ENCODE assay signal across 12 cellular contexts in the genomic region with DNA sequence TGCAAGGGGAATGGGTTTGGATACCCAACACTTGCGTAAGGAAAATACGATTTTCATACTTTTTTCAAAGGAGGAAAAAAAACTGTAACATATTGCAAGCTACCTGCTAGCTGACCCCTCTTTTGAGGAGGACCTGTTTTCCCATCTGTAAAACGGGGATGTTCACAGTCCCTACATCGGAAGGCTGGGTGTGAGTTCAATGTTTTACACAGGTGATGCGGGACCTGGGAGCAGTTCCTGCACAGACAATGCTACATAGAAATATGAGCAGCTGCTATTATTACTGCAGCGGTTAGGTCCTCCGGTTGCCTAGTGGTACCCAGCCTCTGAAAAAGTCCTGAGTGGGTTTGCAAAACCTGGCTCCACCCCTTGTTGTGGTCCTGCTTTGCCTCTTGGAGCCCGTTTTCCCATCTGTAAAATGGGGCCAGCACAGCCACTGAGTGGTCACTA. TPM values are rescaled to one million over a fixed set of nuclear protein-coding genes. Genes with fewer than 3 reads are reported as not detected.
DNase-seq lines count a peak whose midpoint lies in the region; ATAC-seq and TF ChIP-seq lines count a peak whose summit lies in the region.
"Had no signal": no experiment of that assay in that cellular context is flagged by ENCODE, and none has a peak within 500 bp of the region (broad histone marks: within the 10 kb centered on the region; RNA-seq: fewer than 3 reads in every experiment).

No MANE protein-coding gene starts in this region.

- no peak overlapping the region for H3K9ac ChIP-seq in fibroblast of lung (ENCODE audit: insufficient read depth, low read length)

- peaks cover 32% of the 10 kb centered on the region for H3K79me2 ChIP-seq in fibroblast of lung (ENCODE audit: control insufficient read depth, insufficient read depth, low read length)

- POLR2A ChIA-PET in activated CD4-positive, alpha-beta memory T cell treated with anti-CD3 and anti-CD28 coated beads, Interleukin-2, amount 10 ng/mL, durations not matched to agents 7 days and 5 days (lab: Charles Lee), result interaction anchor here (0.7 to 10.1 kb wide), 34 partner anchors 16 to 302 kb away, joined by 3 to 309 read pairs (median 4); no protein-coding TSS in a partner anchor

- WGBS in body of pancreas, 2 donors, result 84 to 89% methylated on average over 8 of the region's 8 CpGs

- intact Hi-C loops in activated CD4-positive, alpha-beta T cell treated with anti-CD3 and anti-CD28 coated beads, Interleukin-2, amount 10 ng/mL, durations not matched to agents 24 days and 14 days (cut with micrococcal nuclease), result loop anchor here (1.0 to 10.0 kb wide), 6 partner anchors 18 to 332 kb away; a partner anchor contains a TSS
- intact Hi-C loops in body of pancreas (cut with DNase I), result no loop called here

- peaks cover 61% of the 10 kb centered on the region for H3K36me3 Mint-ChIP-seq in activated CD4-positive, alpha-beta T cell treated with anti-CD3 and anti-CD28 coated beads, Interleukin-2, amount 10 ng/mL, durations not matched to agents 24 days and 14 days (ENCODE audit: low read depth)
- peaks cover 74% of the 10 kb centered on the region for H3K36me3 Mint-ChIP-seq in activated CD4-positive, alpha-beta memory T cell treated with anti-CD3 and anti-CD28 coated beads, Interleukin-2, amount 10 ng/mL, durations not matched to agents 7 days and 5 days (ENCODE audit: low read depth)

- peak overlapping the region; percentile 97 for H3K4me3 Mint-ChIP-seq in activated CD4-positive, alpha-beta T cell treated with anti-CD3 and anti-CD28 coated beads, Interleukin-2, amount 10 ng/mL, durations not matched to agents 24 days and 14 days
- H3K4me3 Mint-ChIP-seq in activated CD4-positive, alpha-beta memory T cell treated with anti-CD3 and anti-CD28 coated beads, Interleukin-2, amount 10 ng/mL, durations not matched to agents 7 days and 5 days, result peak overlapping the region; percentile 92
- peak overlapping the region; percentile 92 to 99 for H3K4me3 Mint-ChIP-seq in stimulated activated naive CD8-positive, alpha-beta T cell treated with anti-CD3 and anti-CD28 coated beads, Interleukin-15, amount 100 ng/mL, for 72 hours

- no peaks in the 10 kb centered on the region for H3K27me3 ChIP-seq in fibroblast of lung (ENCODE audit: control insufficient read depth, insufficient read depth, low read length)
- no peaks in the 10 kb centered on the region for H3K27me3 ChIP-seq in body of pancreas

- H3K4me3 ChIP-seq in fibroblast of lung (replicated peaks in 1 of 4; ENCODE audit: control extremely low read depth in 1 of 4, insufficient read depth in 1 of 4, low read depth in 3 of 4, low read length in 4 of 4) (peak overlapping the region; percentile 44 to 97 (median 71)), body of pancreas (no peak overlapping the region)

- no peak overlapping the region for H2AFZ ChIP-seq in fibroblast of lung (ENCODE audit: low read length)

- no peaks in the 10 kb centered on the region for H4K20me1 ChIP-seq in fibroblast of lung (ENCODE audit: control insufficient read depth, extremely low read depth, insufficient read depth, low read length)

- TF ChIP-seq CTCF in fibroblast of lung (conservative IDR thresholded peaks at IDR 0.05 in 1 of 2, IDR thresholded peaks at IDR 0.05 in 1 of 2; ENCODE audit: low read depth in 1 of 2, low read length in 2 of 2) (no peak), body of pancreas (IDR thresholded peaks at IDR 0.05) (no peak)

- H3K4me1 ChIP-seq in fibroblast of lung (ENCODE audit: control insufficient read depth, extremely low read depth, insufficient read depth, low read length) (peaks cover 17% of the 10 kb centered on the region), body of pancreas (peaks cover 19% of the 10 kb centered on the region)

- no peak for ATAC-seq in stimulated activated naive CD8-positive, alpha-beta T cell treated with anti-CD3 and anti-CD28 coated beads, Interleukin-15, amount 100 ng/mL, for 72 hours
- no peak for ATAC-seq in body of pancreas
- ATAC-seq: PC-3 had no signal

- peak overlapping the region; percentile 96 for H3K27ac Mint-ChIP-seq in activated CD4-positive, alpha-beta T cell treated with anti-CD3 and anti-CD28 coated beads, Interleukin-2, amount 10 ng/mL, durations not matched to agents 24 days and 14 days
- H3K27ac Mint-ChIP-seq in activated CD4-positive, alpha-beta memory T cell treated with anti-CD3 and anti-CD28 coated beads, Interleukin-2, amount 10 ng/mL, durations not matched to agents 7 days and 5 days, result peak overlapping the region; percentile 92
- peak overlapping the region; percentile 98 to 99 for H3K27ac Mint-ChIP-seq in stimulated activated naive CD8-positive, alpha-beta T cell treated with anti-CD3 and anti-CD28 coated beads, Interleukin-15, amount 100 ng/mL, for 72 hours

- CTCF ChIA-PET in activated CD4-positive, alpha-beta memory T cell treated with anti-CD3 and anti-CD28 coated beads, Interleukin-2, amount 10 ng/mL, durations not matched to agents 7 days and 5 days (lab: Charles Lee), result interaction anchor here (0.8 to 6.6 kb wide), 18 partner anchors 12 to 292 kb away, joined by 3 to 50 read pairs (median 6); no protein-coding TSS in a partner anchor

- H3K27ac ChIP-seq in fibroblast of lung (ENCODE audit: insufficient read depth, low read length), result peak overlapping the region; percentile 23
- H3K27ac ChIP-seq in body of pancreas, result no peak overlapping the region

- H3K9me3 ChIP-seq in fibroblast of lung (ENCODE audit: control insufficient read depth, insufficient read depth, low read depth, low read length) (no peaks in the 10 kb centered on the region), body of pancreas (no peaks in the 10 kb centered on the region)

- H3K4me1 Mint-ChIP-seq in activated CD4-positive, alpha-beta T cell treated with anti-CD3 and anti-CD28 coated beads, Interleukin-2, amount 10 ng/mL, durations not matched to agents 24 days and 14 days, result peaks cover 45% of the 10 kb centered on the region
- peaks cover 55% of the 10 kb centered on the region for H3K4me1 Mint-ChIP-seq in activated CD4-positive, alpha-beta memory T cell treated with anti-CD3 and anti-CD28 coated beads, Interleukin-2, amount 10 ng/mL, durations not matched to agents 7 days and 5 days
- peaks cover 62% of the 10 kb centered on the region for H3K4me1 Mint-ChIP-seq in stimulated activated naive CD8-positive, alpha-beta T cell treated with anti-CD3 and anti-CD28 coated beads, Interleukin-15, amount 100 ng/mL, for 72 hours

- peak; percentile 75 for DNase-seq in activated CD4-positive, alpha-beta T cell treated with anti-CD3 and anti-CD28 coated beads, Interleukin-2, amount 10 ng/mL, durations not matched to agents 24 days and 14 days
- no peak for DNase-seq in activated CD4-positive, alpha-beta T cell treated with anti-CD3 and anti-CD28 coated beads, Interleukin-2, amount 50 U/mL, for 1 hour
- peak; percentile 34 for DNase-seq in activated CD4-positive, alpha-beta memory T cell treated with anti-CD3 and anti-CD28 coated beads, Interleukin-2, amount 10 ng/mL, durations not matched to agents 7 days and 5 days
- DNase-seq in fibroblast of lung (ENCODE audit: low read depth in 2 of 2) (no peak), NCI-H510A treated with DMSO at 0.1 percent for 48 hours (lab: John Stamatoyannopoulos, UW) (no peak), body of pancreas (no peak), KBM-7 (no peak)
- peak in 1 of 2 donors; percentile 50 for DNase-seq in stimulated activated naive CD8-positive, alpha-beta T cell treated with anti-CD3 and anti-CD28 coated beads, Interleukin-15, amount 100 ng/mL, for 72 hours
- DNase-seq: NCI-H1930, PC-3 had no signal

- H3K27me3 Mint-ChIP-seq in activated CD4-positive, alpha-beta T cell treated with anti-CD3 and anti-CD28 coated beads, Interleukin-2, amount 10 ng/mL, durations not matched to agents 24 days and 14 days, result no peaks in the 10 kb centered on the region
- H3K27me3 Mint-ChIP-seq in activated CD4-positive, alpha-beta memory T cell treated with anti-CD3 and anti-CD28 coated beads, Interleukin-2, amount 10 ng/mL, durations not matched to agents 7 days and 5 days, result no peaks in the 10 kb centered on the region
- H3K27me3 Mint-ChIP-seq in stimulated activated naive CD8-positive, alpha-beta T cell treated with anti-CD3 and anti-CD28 coated beads, Interleukin-15, amount 100 ng/mL, for 72 hours, result no peaks in the 10 kb centered on the region

- H3K4me2 ChIP-seq in fibroblast of lung (ENCODE audit: extremely low read depth, insufficient read depth, low read length), result peak overlapping the region; percentile 92

- no peaks in the 10 kb centered on the region for H3K9me3 Mint-ChIP-seq in activated CD4-positive, alpha-beta T cell treated with anti-CD3 and anti-CD28 coated beads, Interleukin-2, amount 10 ng/mL, durations not matched to agents 24 days and 14 days
- no peaks in the 10 kb centered on the region for H3K9me3 Mint-ChIP-seq in activated CD4-positive, alpha-beta memory T cell treated with anti-CD3 and anti-CD28 coated beads, Interleukin-2, amount 10 ng/mL, durations not matched to agents 7 days and 5 days
- no peaks in the 10 kb centered on the region for H3K9me3 Mint-ChIP-seq in stimulated activated naive CD8-positive, alpha-beta T cell treated with anti-CD3 and anti-CD28 coated beads, Interleukin-15, amount 100 ng/mL, for 72 hours

- peaks cover 21% of the 10 kb centered on the region for H3K36me3 ChIP-seq in fibroblast of lung (ENCODE audit: control insufficient read depth, insufficient read depth, low read length)
- H3K36me3 ChIP-seq in body of pancreas (replicated peaks in 1 of 2; ENCODE audit: insufficient read depth in 1 of 2, low read depth in 2 of 2), result no peaks in the 10 kb centered on the region

- no peak for TF ChIP-seq POLR2A in body of pancreas (IDR thresholded peaks at IDR 0.05)

- in situ Hi-C loops in KBM-7 (cut with MboI; ENCODE audit: low pct_unique_long_range_greater_than_20kb, low sequenced_read_pairs), result no loop called here

RNA-seq across cellular contexts. Expression of a gene that starts 3.5 kb away (rescaled TPM):
- total RNA-seq in activated CD4-positive, alpha-beta T cell treated with anti-CD3 and anti-CD28 coated beads, Interleukin-2, amount 10 ng/mL, durations not matched to agents 24 days and 14 days, result 152 and 153 TPM in 2 replicates
- total RNA-seq in activated CD4-positive, alpha-beta memory T cell treated with anti-CD3 and anti-CD28 coated beads, Interleukin-2, amount 10 ng/mL, durations not matched to agents 7 days and 5 days, result 100 to 1,000 TPM; 136 to 142 TPM
- total RNA-seq in fibroblast of lung (13.6 and 21.1 TPM in 2 replicates), body of pancreas (1 to 10 TPM; 1.0 to 7.9 TPM)
- polyA plus RNA-seq in fibroblast of lung, result 13.2 and 17.7 TPM in 2 replicates
- 34.6 and 38.0 TPM in 2 replicates for polyA plus RNA-seq in fibroblast of lung (2012)
- polyA minus RNA-seq in fibroblast of lung (ENCODE audit: low replicate concordance), result 19.9 and 35.8 TPM in 2 replicates
- total RNA-seq: A172 had no signal

RNA-seq across cellular contexts. Expression of a gene that starts 16.6 kb away (rescaled TPM):
- total RNA-seq in activated CD4-positive, alpha-beta T cell treated with anti-CD3 and anti-CD28 coated beads, Interleukin-2, amount 10 ng/mL, durations not matched to agents 24 days and 14 days, result not detected in 2 replicates
- not detected for total RNA-seq in activated CD4-positive, alpha-beta memory T cell treated with anti-CD3 and anti-CD28 coated beads, Interleukin-2, amount 10 ng/mL, durations not matched to agents 7 days and 5 days
- total RNA-seq in fibroblast of lung, result not detected in 2 replicates
- not detected in 2 replicates for polyA plus RNA-seq in fibroblast of lung
- polyA plus RNA-seq in fibroblast of lung (2012), result not detected in 2 replicates
- polyA minus RNA-seq in fibroblast of lung (ENCODE audit: low replicate concordance), result not detected in 2 replicates
- total RNA-seq in body of pancreas, result not detected
- total RNA-seq: A172, mesenteric fat pad, PC-3 had no signal

RNA-seq across cellular contexts. Expression of a gene that starts 20.9 kb away (rescaled TPM):
- total RNA-seq in activated CD4-positive, alpha-beta T cell treated with anti-CD3 and anti-CD28 coated beads, Interleukin-2, amount 10 ng/mL, durations not matched to agents 24 days and 14 days, result not detected in 2 replicates
- total RNA-seq in activated CD4-positive, alpha-beta memory T cell treated with anti-CD3 and anti-CD28 coated beads, Interleukin-2, amount 10 ng/mL, durations not matched to agents 7 days and 5 days, result not detected
- not detected in 2 replicates for total RNA-seq in fibroblast of lung
- not detected in 2 replicates for polyA plus RNA-seq in fibroblast of lung
- not detected in 2 replicates for polyA plus RNA-seq in fibroblast of lung (2012)
- not detected in 2 replicates for polyA minus RNA-seq in fibroblast of lung (ENCODE audit: low replicate concordance)
- total RNA-seq in body of pancreas, result not detected
- total RNA-seq: A172, mesenteric fat pad, PC-3 had no signal

RNA-seq across cellular contexts. Expression of a gene that starts 23.8 kb away (rescaled TPM):
- not detected in 2 replicates for total RNA-seq in activated CD4-positive, alpha-beta T cell treated with anti-CD3 and anti-CD28 coated beads, Interleukin-2, amount 10 ng/mL, durations not matched to agents 24 days and 14 days
- not detected for total RNA-seq in activated CD4-positive, alpha-beta memory T cell treated with anti-CD3 and anti-CD28 coated beads, Interleukin-2, amount 10 ng/mL, durations not matched to agents 7 days and 5 days
- total RNA-seq in fibroblast of lung, result not detected in 2 replicates
- not detected in 2 replicates for polyA plus RNA-seq in fibroblast of lung
- not detected in 2 replicates for polyA plus RNA-seq in fibroblast of lung (2012)
- not detected in 2 replicates for polyA minus RNA-seq in fibroblast of lung (ENCODE audit: low replicate concordance)
- total RNA-seq in body of pancreas, result not detected
- total RNA-seq: A172, mesenteric fat pad, PC-3 had no signal

RNA-seq across cellular contexts. Expression of a gene that starts 28.6 kb away (rescaled TPM):
- total RNA-seq in activated CD4-positive, alpha-beta T cell treated with anti-CD3 and anti-CD28 coated beads, Interleukin-2, amount 10 ng/mL, durations not matched to agents 24 days and 14 days, result not detected in 2 replicates
- total RNA-seq in activated CD4-positive, alpha-beta memory T cell treated with anti-CD3 and anti-CD28 coated beads, Interleukin-2, amount 10 ng/mL, durations not matched to agents 7 days and 5 days, result not detected
- total RNA-seq in fibroblast of lung (not detected in 2 replicates), body of pancreas (not detected)
- not detected in 2 replicates for polyA plus RNA-seq in fibroblast of lung
- polyA plus RNA-seq in fibroblast of lung (2012), result not detected in 2 replicates
- not detected in 2 replicates for polyA minus RNA-seq in fibroblast of lung (ENCODE audit: low replicate concordance)
- total RNA-seq: A172, mesenteric fat pad, PC-3 had no signal

Comparison
In these comparisons a context has a peak if more than half of its experiments do, and no peak if none do; other contexts are left out.
1. DNase-seq: peak in activated CD4-positive, alpha-beta T cell treated with anti-CD3 and anti-CD28 coated beads, Interleukin-2, amount 10 ng/mL, durations not matched to agents 24 days and 14 days (single experiment) and activated CD4-positive, alpha-beta memory T cell treated with anti-CD3 and anti-CD28 coated beads, Interleukin-2, amount 10 ng/mL, durations not matched to agents 7 days and 5 days (single experiment); none in activated CD4-positive, alpha-beta T cell treated with anti-CD3 and anti-CD28 coated beads, Interleukin-2, amount 50 U/mL, for 1 hour (single experiment), fibroblast of lung (0 of 2), NCI-H510A treated with DMSO at 0.1 percent for 48 hours (single experiment), body of pancreas (0 of 4) and KBM-7 (single experiment).
2. H3K4me3 ChIP-seq: peak in fibroblast of lung (4 of 4); none in body of pancreas (0 of 2).
3. Peak in every context shown above with its lines, with median percentiles within 50 percentile points of each other: H3K27ac Mint-ChIP-seq and H3K4me3 Mint-ChIP-seq.